ENCODE assay signal across 22 cellular contexts in the genomic region with DNA sequence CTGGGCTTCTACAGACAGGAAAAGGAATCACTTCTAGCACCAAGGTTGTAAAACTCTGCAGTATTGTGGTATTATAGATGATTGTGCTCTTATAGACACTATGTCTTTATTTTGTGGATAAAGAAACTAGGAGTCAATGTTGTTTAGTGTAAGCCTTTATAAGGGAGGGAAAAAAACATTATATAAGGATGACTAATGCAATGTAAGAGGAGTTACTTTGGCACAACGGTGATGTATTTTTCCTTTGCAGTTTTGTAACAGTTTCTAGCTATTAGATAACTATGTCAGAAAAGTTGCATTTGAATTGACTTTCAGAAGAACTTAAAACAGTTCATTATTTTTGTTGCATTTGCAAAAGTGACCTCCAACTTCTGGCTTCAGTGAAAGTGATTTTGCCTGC.
"Had no signal": no experiment of that assay in that cellular context is flagged by ENCODE, and none has a peak within 500 bp of the region (broad histone marks: within the 10 kb centered on the region; RNA-seq: fewer than 3 reads in every experiment).

No MANE protein-coding gene starts in this region.

- H3K27ac ChIP-seq: neural progenitor cell, psoas muscle had no signal

- H3K27me3 Mint-ChIP-seq: activated CD4-positive, alpha-beta T cell treated with anti-CD3 and anti-CD28 coated beads, Interleukin-2, amount 10 ng/mL, durations not matched to agents 24 days and 14 days; activated T-cell treated with anti-CD3 and anti-CD28 coated beads, Interleukin-2, amount 50 U/mL, for 24 hours; memory B cell; naive B cell; stimulated activated naive CD8-positive, alpha-beta T cell treated with anti-CD3 and anti-CD28 coated beads, Interleukin-15, amount 100 ng/mL, for 72 hours; type B pancreatic cell had no signal

- H3K27ac Mint-ChIP-seq: activated CD4-positive, alpha-beta T cell treated with anti-CD3 and anti-CD28 coated beads, Interleukin-2, amount 10 ng/mL, durations not matched to agents 24 days and 14 days; activated CD8-positive, alpha-beta T cell treated with anti-CD3 and anti-CD28 coated beads, Interleukin-2, amount 10 ng/mL, durations not matched to agents 7 days and 5 days; activated naive CD4-positive, alpha-beta T cell treated with anti-CD3 and anti-CD28 coated beads for 36 hours; activated T-cell treated with anti-CD3 and anti-CD28 coated beads, Interleukin-2, amount 50 U/mL, for 24 hours; memory B cell; naive B cell; neural progenitor cell; stimulated activated naive CD8-positive, alpha-beta T cell treated with anti-CD3 and anti-CD28 coated beads, Interleukin-15, amount 100 ng/mL, for 72 hours; type B pancreatic cell had no signal

- H3K4me1 Mint-ChIP-seq: activated CD4-positive, alpha-beta T cell treated with anti-CD3 and anti-CD28 coated beads, Interleukin-2, amount 10 ng/mL, durations not matched to agents 24 days and 14 days; memory B cell; naive B cell; neural progenitor cell; stimulated activated naive CD8-positive, alpha-beta T cell treated with anti-CD3 and anti-CD28 coated beads, Interleukin-15, amount 100 ng/mL, for 72 hours had no signal

- H3K9me3 Mint-ChIP-seq: type B pancreatic cell had no signal

- H3K4me3 ChIP-seq: mucosa of descending colon, neural progenitor cell, psoas muscle, smooth muscle cell had no signal

- H3K4me3 Mint-ChIP-seq: activated CD4-positive, alpha-beta T cell treated with anti-CD3 and anti-CD28 coated beads, Interleukin-2, amount 10 ng/mL, durations not matched to agents 24 days and 14 days; activated CD8-positive, alpha-beta T cell treated with anti-CD3 and anti-CD28 coated beads, Interleukin-2, amount 10 ng/mL, durations not matched to agents 7 days and 5 days; activated naive CD4-positive, alpha-beta T cell treated with anti-CD3 and anti-CD28 coated beads for 36 hours; activated T-cell treated with anti-CD3 and anti-CD28 coated beads, Interleukin-2, amount 50 U/mL, for 24 hours; memory B cell; naive B cell; neural progenitor cell; stimulated activated naive CD8-positive, alpha-beta T cell treated with anti-CD3 and anti-CD28 coated beads, Interleukin-15, amount 100 ng/mL, for 72 hours; type B pancreatic cell had no signal

- H3K4me1 ChIP-seq: neural progenitor cell, psoas muscle had no signal

- ATAC-seq: activated CD8-positive, alpha-beta T cell treated with anti-CD3 and anti-CD28 coated beads, Interleukin-2, amount 10 ng/mL, durations not matched to agents 7 days and 5 days; left lobe of liver; mucosa of descending colon; psoas muscle; right cardiac atrium; stimulated activated naive CD8-positive, alpha-beta T cell treated with anti-CD3 and anti-CD28 coated beads, Interleukin-15, amount 100 ng/mL, for 72 hours had no signal

- H3K27me3 ChIP-seq: neural progenitor cell had no signal

- H3K36me3 ChIP-seq: neural progenitor cell had no signal

- H3K36me3 Mint-ChIP-seq: memory B cell, naive B cell, neural progenitor cell, type B pancreatic cell had no signal

- DNase-seq: activated CD4-positive, alpha-beta T cell treated with anti-CD3 and anti-CD28 coated beads, Interleukin-2, amount 10 ng/mL, durations not matched to agents 24 days and 14 days; activated CD4-positive, CD25-positive, alpha-beta regulatory T cell; activated CD8-positive, alpha-beta T cell treated with anti-CD3 and anti-CD28 coated beads, Interleukin-2, amount 10 ng/mL, durations not matched to agents 7 days and 5 days; activated naive CD4-positive, alpha-beta T cell treated with anti-CD3 and anti-CD28 coated beads for 36 hours; activated T-cell treated with anti-CD3 and anti-CD28 coated beads, Interleukin-2, amount 50 U/mL, for 24 hours; aorta; cortex of kidney; effector CD4-positive, alpha-beta T cell; foreskin melanocyte; kidney; mucosa of descending colon; naive B cell; psoas muscle; right cardiac atrium; stimulated activated CD4-positive, alpha-beta T cell treated with anti-CD3 and anti-CD28 coated beads, Interleukin-4, amount 100 ng/mL, for 1 hour; stimulated activated naive CD8-positive, alpha-beta T cell treated with anti-CD3 and anti-CD28 coated beads, Interleukin-15, amount 100 ng/mL, for 72 hours; T1000 had no signal
